Comparison of ENCODE assay signal across 1 cellular context in the genomic region with DNA sequence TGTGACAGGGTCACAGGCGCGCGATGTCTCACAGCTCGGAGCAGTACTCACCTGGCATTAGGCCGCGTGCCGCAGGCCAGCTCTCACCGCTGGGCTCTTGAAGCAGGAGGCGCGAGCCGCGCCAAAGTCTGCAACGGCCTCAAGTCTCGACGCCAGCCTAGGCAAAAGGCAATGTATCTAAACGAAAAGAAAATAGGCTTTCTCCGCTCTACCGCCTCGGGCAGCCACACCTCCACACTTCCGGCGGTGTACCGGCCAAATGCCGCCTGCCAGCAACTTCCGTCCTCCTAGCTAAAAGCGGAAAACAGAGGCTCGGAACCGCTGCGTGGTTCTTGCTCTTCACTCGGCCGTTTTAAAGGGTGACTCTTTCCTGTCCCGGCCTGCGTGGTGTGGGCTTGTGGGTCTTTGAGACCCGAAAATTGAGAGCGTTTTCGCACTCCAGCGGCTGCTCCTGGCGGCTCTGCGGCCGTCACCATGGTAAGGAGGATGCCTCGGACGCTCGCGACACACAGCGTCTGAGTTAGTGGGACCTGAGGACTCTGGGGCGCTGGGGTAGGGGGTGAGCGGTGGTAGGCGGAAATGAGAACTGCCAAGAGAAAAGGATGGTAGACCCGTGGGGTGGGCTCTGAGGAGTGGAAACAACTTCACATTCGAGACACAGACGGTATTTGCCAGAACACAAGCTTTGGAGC.
TF ChIP-seq lines count a peak whose summit lies in the region.

Gene GFM2, minus strand, starts transcription at position 231 of the 692 bp plus-strand sequence. CDS start 3,375 bp downstream, outside the sequence.
Gene NSA2, plus strand, starts transcription at position 363 of the 692 bp plus-strand sequence. Its CDS starts 112 bp downstream, at position 475.

TF ChIP-seq in HepG2, 621 proteins besides CTCF, POLR2A, EP300 and RAD21 (continued from another document and continues in another):
- TF ChIP-seq, protein P1, sequence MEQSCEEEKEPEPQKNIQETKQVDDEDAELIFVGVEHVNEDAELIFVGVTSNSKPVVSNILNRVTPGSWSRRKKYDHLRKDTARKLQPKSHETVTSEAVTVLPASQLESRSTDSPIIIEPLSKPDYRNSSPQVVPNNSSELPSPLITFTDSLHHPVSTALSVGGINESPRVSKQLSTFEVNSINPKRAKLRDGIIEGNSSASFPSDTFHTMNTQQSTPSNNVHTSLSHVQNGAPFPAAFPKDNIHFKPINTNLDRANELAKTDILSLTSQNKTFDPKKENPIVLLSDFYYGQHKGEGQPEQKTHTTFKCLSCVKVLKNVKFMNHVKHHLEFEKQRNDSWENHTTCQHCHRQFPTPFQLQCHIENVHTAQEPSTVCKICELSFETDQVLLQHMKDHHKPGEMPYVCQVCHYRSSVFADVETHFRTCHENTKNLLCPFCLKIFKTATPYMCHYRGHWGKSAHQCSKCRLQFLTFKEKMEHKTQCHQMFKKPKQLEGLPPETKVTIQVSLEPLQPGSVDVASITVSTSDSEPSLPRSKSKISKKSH (CRISPR knock-in tag; IDR thresholded peaks at IDR 0.05; ENCODE audit: borderline replicate concordance), result peak; percentile 50; the same call in 1 of the 2 replicates
- peak; percentile 91; the same call in 1 of the 2 replicates for TF ChIP-seq MAF1 (CRISPR knock-in tag; IDR thresholded peaks at IDR 0.05; ENCODE audit: borderline replicate concordance)
- peak; percentile 76 for TF ChIP-seq ZNF816 (CRISPR knock-in tag; IDR thresholded peaks at IDR 0.05; ENCODE audit: borderline replicate concordance)
- TF ChIP-seq KAT7 (CRISPR knock-in tag; IDR thresholded peaks at IDR 0.05; ENCODE audit: borderline replicate concordance), result peak; percentile 97
- TF ChIP-seq, protein P2, sequence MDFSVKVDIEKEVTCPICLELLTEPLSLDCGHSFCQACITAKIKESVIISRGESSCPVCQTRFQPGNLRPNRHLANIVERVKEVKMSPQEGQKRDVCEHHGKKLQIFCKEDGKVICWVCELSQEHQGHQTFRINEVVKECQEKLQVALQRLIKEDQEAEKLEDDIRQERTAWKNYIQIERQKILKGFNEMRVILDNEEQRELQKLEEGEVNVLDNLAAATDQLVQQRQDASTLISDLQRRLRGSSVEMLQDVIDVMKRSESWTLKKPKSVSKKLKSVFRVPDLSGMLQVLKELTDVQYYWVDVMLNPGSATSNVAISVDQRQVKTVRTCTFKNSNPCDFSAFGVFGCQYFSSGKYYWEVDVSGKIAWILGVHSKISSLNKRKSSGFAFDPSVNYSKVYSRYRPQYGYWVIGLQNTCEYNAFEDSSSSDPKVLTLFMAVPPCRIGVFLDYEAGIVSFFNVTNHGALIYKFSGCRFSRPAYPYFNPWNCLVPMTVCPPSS (IDR thresholded peaks at IDR 0.05), result no peak
- peak; percentile 63; the same call in 1 of the 2 replicates for TF ChIP-seq NCOA2 (CRISPR knock-in tag; IDR thresholded peaks at IDR 0.05)
- no peak; the same call in 1 of the 2 replicates for TF ChIP-seq SOX13 (IDR thresholded peaks at IDR 0.05)
- TF ChIP-seq SOX13 (CRISPR knock-in tag; conservative IDR thresholded peaks at IDR 0.05 in 1 of 2, IDR thresholded peaks at IDR 0.05 in 1 of 2), result peak in 1 of 2 experiments; percentile 57; a peak in 2 of 4 replicates
- TF ChIP-seq, protein P3, sequence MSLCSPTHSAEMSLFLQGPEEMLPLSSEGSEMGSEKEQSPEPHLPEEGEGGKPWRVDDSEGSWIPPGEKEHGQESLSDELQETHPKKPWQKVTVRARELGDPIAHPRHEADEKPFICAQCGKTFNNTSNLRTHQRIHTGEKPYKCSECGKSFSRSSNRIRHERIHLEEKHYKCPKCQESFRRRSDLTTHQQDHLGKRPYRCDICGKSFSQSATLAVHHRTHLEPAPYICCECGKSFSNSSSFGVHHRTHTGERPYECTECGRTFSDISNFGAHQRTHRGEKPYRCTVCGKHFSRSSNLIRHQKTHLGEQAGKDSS (CRISPR knock-in tag; IDR thresholded peaks at IDR 0.05; ENCODE audit: borderline replicate concordance, low read depth), result peak; percentile 78; the same call in 1 of the 2 replicates
- TF ChIP-seq ZNF24 (IDR thresholded peaks at IDR 0.05), result peak; percentile 67; the same call in 1 of the 2 replicates
- peak; percentile 55; the same call in 1 of the 2 replicates for TF ChIP-seq ZNF782 (CRISPR knock-in tag; IDR thresholded peaks at IDR 0.05; ENCODE audit: borderline replicate concordance)
- TF ChIP-seq FOXA3 (CRISPR knock-in tag; IDR thresholded peaks at IDR 0.05), result peak; percentile 56
- no peak for TF ChIP-seq NCOA1 (CRISPR knock-in tag; IDR thresholded peaks at IDR 0.05)
- TF ChIP-seq GLI4 (CRISPR knock-in tag; IDR thresholded peaks at IDR 0.05; ENCODE audit: borderline replicate concordance), result peak; percentile 31; the same call in 1 of the 2 replicates
- TF ChIP-seq HNF1B (CRISPR knock-in tag; IDR thresholded peaks at IDR 0.05), result peak; percentile 90
- 0 out of 2 replicates have a peak, but pooled peaks have one; percentile 39 for TF ChIP-seq ZNF354B (CRISPR knock-in tag; IDR thresholded peaks at IDR 0.05)
- 0 out of 2 replicates have a peak, but pooled peaks have one; percentile 35 for TF ChIP-seq DNMT1 (CRISPR knock-in tag; IDR thresholded peaks at IDR 0.05)
- peak; percentile 91 for TF ChIP-seq SRSF1 (optimal IDR thresholded peaks at IDR 0.05; ENCODE audit: low read depth, low read length)
- TF ChIP-seq HMG20B (CRISPR knock-in tag; conservative IDR thresholded peaks at IDR 0.05), result 0 out of 2 replicates have a peak, but pooled peaks have one; percentile 39
- TF ChIP-seq MXD4 (CRISPR knock-in tag; IDR thresholded peaks at IDR 0.05), result peak; percentile 87
- TF ChIP-seq GABPB1 (CRISPR knock-in tag; IDR thresholded peaks at IDR 0.05), result peak; percentile 100
- peak; percentile 93; the same call in 1 of the 2 replicates for TF ChIP-seq KDM2A (CRISPR knock-in tag; IDR thresholded peaks at IDR 0.05; ENCODE audit: borderline replicate concordance, low read depth)
- peak; percentile 78 for TF ChIP-seq MIER3 (CRISPR knock-in tag; IDR thresholded peaks at IDR 0.05; ENCODE audit: borderline replicate concordance)
- peak; percentile 91; the same call in 1 of the 2 replicates for TF ChIP-seq PCBP1 (IDR thresholded peaks at IDR 0.05; ENCODE audit: borderline replicate concordance, low read depth, low read length)
- TF ChIP-seq ZNF614 (CRISPR knock-in tag; IDR thresholded peaks at IDR 0.05; ENCODE audit: borderline replicate concordance), result peak; percentile 85; the same call in 1 of the 2 replicates
- TF ChIP-seq ZBTB21 (CRISPR knock-in tag; IDR thresholded peaks at IDR 0.05), result peak; percentile 56
- peak; percentile 91; the same call in 1 of the 2 replicates for TF ChIP-seq SALL2 (CRISPR knock-in tag; IDR thresholded peaks at IDR 0.05)
- peak; percentile 45; the same call in 1 of the 2 replicates for TF ChIP-seq SNAPC2 (CRISPR knock-in tag; IDR thresholded peaks at IDR 0.05)
- TF ChIP-seq, protein P4, sequence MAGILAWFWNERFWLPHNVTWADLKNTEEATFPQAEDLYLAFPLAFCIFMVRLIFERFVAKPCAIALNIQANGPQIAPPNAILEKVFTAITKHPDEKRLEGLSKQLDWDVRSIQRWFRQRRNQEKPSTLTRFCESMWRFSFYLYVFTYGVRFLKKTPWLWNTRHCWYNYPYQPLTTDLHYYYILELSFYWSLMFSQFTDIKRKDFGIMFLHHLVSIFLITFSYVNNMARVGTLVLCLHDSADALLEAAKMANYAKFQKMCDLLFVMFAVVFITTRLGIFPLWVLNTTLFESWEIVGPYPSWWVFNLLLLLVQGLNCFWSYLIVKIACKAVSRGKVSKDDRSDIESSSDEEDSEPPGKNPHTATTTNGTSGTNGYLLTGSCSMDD (CRISPR knock-in tag; IDR thresholded peaks at IDR 0.05), result no peak
- peak; percentile 46 for TF ChIP-seq ZNF781 (CRISPR knock-in tag; IDR thresholded peaks at IDR 0.05; ENCODE audit: borderline replicate concordance, not compliant biosample characterization)
- TF ChIP-seq NFKBIZ (CRISPR knock-in tag; IDR thresholded peaks at IDR 0.05), result 0 out of 2 replicates have a peak, but pooled peaks have one; percentile 33
- TF ChIP-seq ZSCAN12 (CRISPR knock-in tag; IDR thresholded peaks at IDR 0.05), result no peak
- TF ChIP-seq MEIS2 (CRISPR knock-in tag; IDR thresholded peaks at IDR 0.05), result no peak
- TF ChIP-seq GZF1 (CRISPR knock-in tag; IDR thresholded peaks at IDR 0.05), result 0 out of 2 replicates have a peak, but pooled peaks have one; percentile 15
- TF ChIP-seq KMT2A (CRISPR knock-in tag; IDR thresholded peaks at IDR 0.05), result peak; percentile 99
- no peak; the same call in 1 of the 2 replicates for TF ChIP-seq ZBTB4 (CRISPR knock-in tag; IDR thresholded peaks at IDR 0.05; ENCODE audit: borderline replicate concordance)
- TF ChIP-seq ZNF160 (CRISPR knock-in tag; IDR thresholded peaks at IDR 0.05), result peak; percentile 67; the same call in 1 of the 2 replicates
- TF ChIP-seq ZNF563 (CRISPR knock-in tag; IDR thresholded peaks at IDR 0.05), result 0 out of 2 replicates have a peak, but pooled peaks have one; percentile 54
- peak; percentile 98; the same call in 1 of the 2 replicates for TF ChIP-seq CBX5 (CRISPR knock-in tag; IDR thresholded peaks at IDR 0.05; ENCODE audit: borderline replicate concordance)
- peak; percentile 77; the same call in 1 of the 2 replicates for TF ChIP-seq ZNF331 (CRISPR knock-in tag; IDR thresholded peaks at IDR 0.05)
- TF ChIP-seq ZNF772 (CRISPR knock-in tag; IDR thresholded peaks at IDR 0.05), result peak; percentile 80
- peak; percentile 50; the same call in 1 of the 2 replicates for TF ChIP-seq ZNF740 (CRISPR knock-in tag; IDR thresholded peaks at IDR 0.05)
- no peak for TF ChIP-seq ZNF251 (CRISPR knock-in tag; IDR thresholded peaks at IDR 0.05)
- TF ChIP-seq ZNF367 (CRISPR knock-in tag; IDR thresholded peaks at IDR 0.05; ENCODE audit: borderline replicate concordance), result peak; percentile 67; the same call in 1 of the 2 replicates
- TF ChIP-seq ZNF557 (CRISPR knock-in tag; IDR thresholded peaks at IDR 0.05), result peak; percentile 91
- peak; percentile 47; the same call in 1 of the 2 replicates for TF ChIP-seq SOX5 (CRISPR knock-in tag; IDR thresholded peaks at IDR 0.05; ENCODE audit: borderline replicate concordance)
- peak in 1 of 2 experiments; percentile 90; a peak in 3 of 4 replicates for TF ChIP-seq KLF16 (CRISPR knock-in tag; IDR thresholded peaks at IDR 0.05)
- peak; percentile 71 for TF ChIP-seq ZNF768 (CRISPR knock-in tag; IDR thresholded peaks at IDR 0.05)
- TF ChIP-seq POLR2G (IDR thresholded peaks at IDR 0.05; ENCODE audit: low read depth, low read length), result peak; percentile 90
- 0 out of 2 replicates have a peak, but pooled peaks have one; percentile 42 for TF ChIP-seq ZFP36L2 (CRISPR knock-in tag; IDR thresholded peaks at IDR 0.05)
- 0 out of 2 replicates have a peak, but pooled peaks have one; percentile 58 for TF ChIP-seq RBAK (CRISPR knock-in tag; IDR thresholded peaks at IDR 0.05)
- no peak for TF ChIP-seq AGO2 (optimal IDR thresholded peaks at IDR 0.05; ENCODE audit: low read depth, low read length)
- TF ChIP-seq ZNF556 (CRISPR knock-in tag; IDR thresholded peaks at IDR 0.05; ENCODE audit: borderline replicate concordance), result peak; percentile 86
- 0 out of 2 replicates have a peak, but pooled peaks have one; percentile 48 for TF ChIP-seq ZFP36L1 (CRISPR knock-in tag; IDR thresholded peaks at IDR 0.05)
- peak; percentile 60 for TF ChIP-seq PTBP1 (IDR thresholded peaks at IDR 0.05; ENCODE audit: low read depth, low read length, poor library complexity, severe bottlenecking)
- TF ChIP-seq ATF2 (CRISPR knock-in tag; IDR thresholded peaks at IDR 0.05), result peak; percentile 81
